10 cellular contexts compared by ENCODE assay signal in the genomic region with DNA sequence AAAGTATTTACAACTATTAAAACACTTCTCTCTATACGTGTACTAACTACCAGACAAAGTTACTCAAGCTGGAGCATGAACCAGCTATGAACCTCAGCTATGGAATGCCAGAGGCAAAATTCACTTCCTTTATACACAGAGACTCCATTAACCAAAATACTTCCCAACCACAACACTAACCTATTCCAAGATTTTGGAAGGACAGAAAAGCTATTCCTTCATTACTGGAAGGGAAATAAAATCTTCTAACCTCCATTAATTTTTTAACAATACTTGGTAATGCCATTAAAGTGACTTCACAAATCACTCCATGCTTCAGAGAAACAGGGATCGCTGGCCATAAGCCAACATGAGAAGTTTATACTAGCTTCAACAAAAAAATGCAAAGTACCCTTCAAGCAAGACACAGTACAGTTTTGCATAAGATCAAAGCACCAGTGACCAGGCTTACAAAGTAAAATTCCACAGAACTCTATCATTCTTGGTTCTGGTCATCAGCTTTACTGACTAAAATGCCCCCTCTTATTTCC. TPM values are rescaled to one million over a fixed set of nuclear protein-coding genes. Genes with fewer than 3 reads are reported as not detected.
DNase-seq lines count a peak whose midpoint lies in the region; FAIRE-seq and TF ChIP-seq lines count a peak whose summit lies in the region.
"Had no signal": no experiment of that assay in that cellular context is flagged by ENCODE, and none has a peak within 500 bp of the region (broad histone marks: within the 10 kb centered on the region; RNA-seq: fewer than 3 reads in every experiment).

No MANE protein-coding gene starts in this region.

- WGBS in esophagus squamous epithelium, 2 donors, result 17 to 33% methylated on average over 2 of the region's 2 CpGs
- WGBS in lower leg skin, 2 donors, result 38 to 47% methylated on average over 2 of the region's 2 CpGs

- intact Hi-C loops in esophagus squamous epithelium (cut with DNase I) (no loop called here), lower leg skin (cut with DNase I; ENCODE audit: low total_unique reads) (no loop called here)

- DNase-seq in GM12891 (ENCODE audit: insufficient read length, low spot score) (no peak), SK-MEL-5 (ENCODE audit: low read depth, low spot score) (peak; percentile 64), esophagus squamous epithelium (lab: John Stamatoyannopoulos, UW) (no peak), pulmonary artery endothelial cell (ENCODE audit: low read depth, low spot score) (peak; percentile 4), GM19238 (ENCODE audit: insufficient read length, low spot score) (no peak), lower leg skin (ENCODE audit: low spot score in 2 of 2) (no peak), GM10266 (ENCODE audit: extremely low spot score) (no peak)
- no peak for DNase-seq in activated CD4-positive, CD25-positive, alpha-beta regulatory T cell treated with anti-CD3 and anti-CD28 coated beads, Interleukin-2, amount 50 U/mL, for 72 hours
- DNase-seq: NCI-H2029 treated with DMSO at 0.1 percent for 48 hours had no signal

- H3K4me1 ChIP-seq in esophagus squamous epithelium, result peaks cover 8 to 86% (median 50%) of the 10 kb centered on the region in 3 donors

- H3K9me3 ChIP-seq in esophagus squamous epithelium, result no peaks in the 10 kb centered on the region

- in situ Hi-C loops in SK-MEL-5 (cut with HindIII; ENCODE audit: low pct_unique_long_range_greater_than_20kb, low sequenced_read_pairs), result no loop called here

- TF ChIP-seq POLR2A in GM12891 (IDR thresholded peaks at IDR 0.05; ENCODE audit: low read depth, low read length) (no peak), esophagus squamous epithelium (IDR thresholded peaks at IDR 0.05) (no peak), lower leg skin (IDR thresholded peaks at IDR 0.05) (no peak)

- TF ChIP-seq CTCF in esophagus squamous epithelium (IDR thresholded peaks at IDR 0.05) (no peak), lower leg skin (IDR thresholded peaks at IDR 0.05) (no peak), GM10266 (IDR thresholded peaks at IDR 0.05; ENCODE audit: control insufficient read depth, insufficient read depth, low read depth, missing control alignments) (no peak)

- H3K27ac ChIP-seq in esophagus squamous epithelium, result peak overlapping the region in 3 of 4 donors; percentile 4 to 70 (median 58)

- H3K4me3 ChIP-seq in esophagus squamous epithelium (no peak overlapping the region), lower leg skin (ENCODE audit: low read depth, poor library complexity, severe bottlenecking) (no peak overlapping the region)

- FAIRE-seq in GM12891 (lab: Jason Lieb, UNC), result no peak
- FAIRE-seq: TTC549 had no signal

- peaks cover 6 to 42% (median 9%) of the 10 kb centered on the region in 3 donors for H3K36me3 ChIP-seq in esophagus squamous epithelium

- no peaks in the 10 kb centered on the region for H3K27me3 ChIP-seq in esophagus squamous epithelium

TF ChIP-seq in GM12891, 5 proteins besides CTCF, POLR2A, EP300 and RAD21:
- 0 out of 2 replicates have a peak, but pooled peaks have one; percentile 42 for TF ChIP-seq POU2F2 (IDR thresholded peaks at IDR 0.05; ENCODE audit: low read depth, low read length)
- no peak for TF ChIP-seq POLR2AphosphoS5 (IDR thresholded peaks at IDR 0.05; ENCODE audit: low read depth, low read length)

RNA-seq across cellular contexts. Expression of a gene that starts 58.0 kb away (rescaled TPM):
- 22.7 TPM for polyA plus RNA-seq in GM12891 (2012; ENCODE audit: low read depth, missing spikeins)
- total RNA-seq in SK-MEL-5 (2014; rRNA removed; shearing (Covaris generic)), result 29.5 and 32.4 TPM in 2 replicates
- 47.8 and 58.4 TPM in 2 replicates for polyA plus RNA-seq in SK-MEL-5 (2015; cell fraction: cytosol; rRNA removed)
- 52.6 and 85.2 TPM in 2 replicates for polyA plus RNA-seq in SK-MEL-5 (2015; cell fraction: nucleus; rRNA removed)
- total RNA-seq in esophagus squamous epithelium (10 to 100 TPM; 41.6 to 88.1 (median 53.9) TPM), pulmonary artery endothelial cell (67.9 and 69.4 TPM in 2 replicates), lower leg skin (100 to 1,000 TPM in 3 of 4 donors, 10 to 100 TPM in 1; 83.2 to 118 (median 106) TPM)

Comparison
In these comparisons a context has a peak if more than half of its experiments do, and no peak if none do; other contexts are left out.
1. DNase-seq: peak in SK-MEL-5 (single experiment) and pulmonary artery endothelial cell (single experiment); none in GM12891 (single experiment), esophagus squamous epithelium (single experiment), GM19238 (single experiment), activated CD4-positive, CD25-positive, alpha-beta regulatory T cell treated with anti-CD3 and anti-CD28 coated beads, Interleukin-2, amount 50 U/mL, for 72 hours (single experiment), lower leg skin (0 of 2) and GM10266 (single experiment).